ENCODE assay signal across 12 cellular contexts in genomic region chr9:16202913-16203734, GRCh38.
DNase-seq lines count a peak whose midpoint lies in the region; ATAC-seq and TF ChIP-seq lines count a peak whose summit lies in the region.
"Had no signal": no experiment of that assay in that cellular context is flagged by ENCODE, and none has a peak within 500 bp of the region (broad histone marks: within the 10 kb centered on the region; RNA-seq: fewer than 3 reads in every experiment).

No MANE protein-coding gene starts in this region.

- DNase-seq in NCI-H526 treated with DMSO at 0.1 percent for 48 hours (lab: John Stamatoyannopoulos, UW) (peak; percentile 33), epithelial cell of prostate (ENCODE audit: low read depth, low spot score) (peak; percentile 39), non-pigmented ciliary epithelial cell (ENCODE audit: low read depth) (peak; percentile 84), NCI-H2107 treated with DMSO at 0.1 percent for 48 hours (lab: John Stamatoyannopoulos, UW; ENCODE audit: unreplicated experiment) (no peak)
- no peak for DNase-seq in activated CD4-positive, alpha-beta T cell treated with anti-CD3 and anti-CD28 coated beads for 4 hours
- no peak for DNase-seq in activated effector memory CD4-positive, alpha-beta T cell treated with Interleukin-2 at 50 U/mL for 16 hours
- DNase-seq: activated CD8-positive, alpha-beta memory T cell treated with anti-CD3 and anti-CD28 coated beads, Interleukin-2, amount 50 U/mL, for 48 hours; NCI-H1417; SHP77 had no signal

- H3K27ac ChIP-seq in C4-2B (peak overlapping the region; percentile 44; the same call in 1 of the 2 replicates), epithelial cell of prostate (no peak overlapping the region)
- H3K27ac ChIP-seq: suprapubic skin had no signal

- no peak for TF ChIP-seq CTCF in C4-2B (conservative IDR thresholded peaks at IDR 0.05)

- ATAC-seq in GM21381 (IDR thresholded peaks at IDR 0.05; ENCODE audit: unreplicated experiment): no peak

Comparison
In these comparisons a context has a peak if more than half of its experiments do, and no peak if none do; other contexts are left out.
1. DNase-seq: peak in NCI-H526 treated with DMSO at 0.1 percent for 48 hours (single experiment), epithelial cell of prostate (single experiment) and non-pigmented ciliary epithelial cell (single experiment); none in NCI-H2107 treated with DMSO at 0.1 percent for 48 hours (single experiment), activated CD4-positive, alpha-beta T cell treated with anti-CD3 and anti-CD28 coated beads for 4 hours (0 of 2) and activated effector memory CD4-positive, alpha-beta T cell treated with Interleukin-2 at 50 U/mL for 16 hours (single experiment).